Comparison of ENCODE assay signal across 23 cellular contexts in the genomic region with DNA sequence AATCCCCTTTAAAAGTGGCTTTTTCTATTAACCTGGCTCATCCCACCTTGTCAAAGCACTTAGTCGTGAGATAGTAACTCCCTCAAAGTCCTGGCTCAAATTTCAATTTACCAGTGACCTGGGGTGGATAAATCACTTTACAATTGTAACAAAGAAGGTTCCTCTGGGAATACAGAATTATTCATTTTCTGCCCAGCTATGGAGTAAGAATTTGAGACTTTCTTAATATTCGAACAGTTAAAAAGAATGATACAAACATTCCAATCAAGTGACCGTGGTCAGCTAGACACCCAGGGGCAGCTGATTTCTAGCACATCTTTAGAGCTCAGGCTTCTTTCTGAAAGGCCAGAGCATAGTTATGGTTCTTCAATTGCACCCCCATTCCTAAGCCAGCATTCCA.
DNase-seq lines count a peak whose midpoint lies in the region; ATAC-seq and TF ChIP-seq lines count a peak whose summit lies in the region.
"Had no signal": no experiment of that assay in that cellular context is flagged by ENCODE, and none has a peak within 500 bp of the region (broad histone marks: within the 10 kb centered on the region; RNA-seq: fewer than 3 reads in every experiment).

No MANE protein-coding gene starts in this region.

- H3K36me3 Mint-ChIP-seq in activated T-helper 2 cell treated with anti-CD3 and anti-CD28 coated beads, Interferon-gamma antibody, Interleukin-2, Interleukin-4, amounts not matched to agents 10 μg/mL and 5 μg/mL and 100 μg/mL, durations not matched to agents 14 hours and 24 hours and 36 hours (ENCODE audit: low read depth) = no peaks in the 10 kb centered on the region
- H3K36me3 Mint-ChIP-seq: activated naive CD8-positive, alpha-beta T cell; neural progenitor cell had no signal

- no peak for TF ChIP-seq CTCF in foreskin fibroblast (IDR thresholded peaks at IDR 0.05; ENCODE audit: low read depth, low read length)
- TF ChIP-seq CTCF in left lung (IDR thresholded peaks at IDR 0.05) = no peak

- no peaks in the 10 kb centered on the region for H3K27me3 ChIP-seq in left lung
- H3K27me3 ChIP-seq: body of pancreas, neural progenitor cell, testis had no signal

- H3K4me1 ChIP-seq in left lung = no peaks in the 10 kb centered on the region
- H3K4me1 ChIP-seq: testis had no signal

- H3K27me3 Mint-ChIP-seq in activated T-helper 2 cell treated with anti-CD3 and anti-CD28 coated beads, Interferon-gamma antibody, Interleukin-2, Interleukin-4, amounts not matched to agents 10 μg/mL and 5 μg/mL and 100 μg/mL, durations not matched to agents 14 hours and 24 hours and 36 hours (ENCODE audit: low read depth) = no peaks in the 10 kb centered on the region
- H3K27me3 Mint-ChIP-seq: activated naive CD8-positive, alpha-beta T cell had no signal

- ATAC-seq in SK-N-SH treated with all-trans-retinoic acid at 6 μM for 48 hours = peak; percentile 58; the same call in 1 of the 3 replicates
- ATAC-seq in left lung = no peak
- ATAC-seq: body of pancreas, GM23338, WTC11 had no signal

- H3K4me3 ChIP-seq in foreskin fibroblast (ENCODE audit: low read depth in 1 of 2, low read length in 2 of 2) = no peak overlapping the region
- no peak overlapping the region for H3K4me3 ChIP-seq in skeletal muscle cell (ENCODE audit: low read depth, low read length)
- H3K4me3 ChIP-seq in left lung = no peak overlapping the region
- H3K4me3 ChIP-seq: body of pancreas, coronary artery, GM23338, neural progenitor cell, testis had no signal

- H3K4me1 Mint-ChIP-seq in activated T-helper 2 cell treated with anti-CD3 and anti-CD28 coated beads, Interferon-gamma antibody, Interleukin-2, Interleukin-4, amounts not matched to agents 10 μg/mL and 5 μg/mL and 100 μg/mL, durations not matched to agents 14 hours and 24 hours and 36 hours (ENCODE audit: low read depth) = peaks cover 6% of the 10 kb centered on the region

- H3K27ac Mint-ChIP-seq in activated T-helper 2 cell treated with anti-CD3 and anti-CD28 coated beads, Interferon-gamma antibody, Interleukin-2, Interleukin-4, amounts not matched to agents 10 μg/mL and 5 μg/mL and 100 μg/mL, durations not matched to agents 14 hours and 24 hours and 36 hours = no peak overlapping the region
- H3K27ac Mint-ChIP-seq: activated naive CD8-positive, alpha-beta T cell; GM23338; neural progenitor cell; WTC11 had no signal

- no peaks in the 10 kb centered on the region for H3K9me3 ChIP-seq in left lung
- H3K9me3 ChIP-seq: body of pancreas, testis had no signal

- peak; percentile 47 for DNase-seq in ELR (ENCODE audit: low read depth)
- DNase-seq in foreskin fibroblast = peak; percentile 63 to 77
- peak; percentile 42 for DNase-seq in skeletal muscle cell (ENCODE audit: low read depth)
- DNase-seq in NCI-H1048 (lab: John Stamatoyannopoulos, UW) = no peak
- no peak for DNase-seq in activated T-helper 2 cell treated with anti-CD3 and anti-CD28 coated beads, Interferon-gamma antibody, Interleukin-2, Interleukin-4, amounts not matched to agents 10 μg/mL and 5 μg/mL and 100 μg/mL, durations not matched to agents 14 hours and 24 hours and 36 hours (ENCODE audit: low spot score)
- DNase-seq in 8988T = no peak
- DNase-seq in left lung = no peak
- DNase-seq: body of pancreas, COR-L47, left cardiac atrium, midbrain, NCI-H1105, NCI-H2107, NCI-H524 treated with DMSO at 0.1 percent for 48 hours, SHP77 treated with DMSO at 0.1 percent for 48 hours, T-helper 2 cell, testis had no signal

- H3K4me3 Mint-ChIP-seq in activated T-helper 2 cell treated with anti-CD3 and anti-CD28 coated beads, Interferon-gamma antibody, Interleukin-2, Interleukin-4, amounts not matched to agents 10 μg/mL and 5 μg/mL and 100 μg/mL, durations not matched to agents 14 hours and 24 hours and 36 hours (ENCODE audit: low read depth) = no peak overlapping the region
- H3K4me3 Mint-ChIP-seq: activated naive CD8-positive, alpha-beta T cell; GM23338; neural progenitor cell; WTC11 had no signal

- intact Hi-C loops in activated T-helper 2 cell treated with anti-CD3 and anti-CD28 coated beads, Interferon-gamma antibody, Interleukin-2, Interleukin-4, amounts not matched to agents 10 μg/mL and 5 μg/mL and 100 μg/mL, durations not matched to agents 14 hours and 24 hours and 36 hours (cut with micrococcal nuclease) = no loop called here
- intact Hi-C loops in left lung (cut with DNase I) = no loop called here

- H3K36me3 ChIP-seq in left lung = no peaks in the 10 kb centered on the region
- H3K36me3 ChIP-seq: neural progenitor cell had no signal

- no peaks in the 10 kb centered on the region for H3K9me3 Mint-ChIP-seq in activated T-helper 2 cell treated with anti-CD3 and anti-CD28 coated beads, Interferon-gamma antibody, Interleukin-2, Interleukin-4, amounts not matched to agents 10 μg/mL and 5 μg/mL and 100 μg/mL, durations not matched to agents 14 hours and 24 hours and 36 hours
- H3K9me3 Mint-ChIP-seq: neural progenitor cell had no signal

- H3K27ac ChIP-seq in left lung = no peak overlapping the region
- H3K27ac ChIP-seq: body of pancreas, neural progenitor cell had no signal

TF ChIP-seq in SK-N-SH treated with all-trans-retinoic acid at 6 μM for 48 hours, 23 proteins besides CTCF, POLR2A, EP300 and RAD21:
- TF ChIP-seq ESRRG (CRISPR knock-in tag; IDR thresholded peaks at IDR 0.05) (no peak), ZFP3 (CRISPR knock-in tag; IDR thresholded peaks at IDR 0.05) (no peak), OSR1 (CRISPR knock-in tag; IDR thresholded peaks at IDR 0.05) (no peak), PPARA (CRISPR knock-in tag; IDR thresholded peaks at IDR 0.05; ENCODE audit: borderline replicate concordance) (no peak), ISL1 (CRISPR knock-in tag; IDR thresholded peaks at IDR 0.05) (no peak), CSDC2 (CRISPR knock-in tag; IDR thresholded peaks at IDR 0.05) (no peak), ZC3H10 (CRISPR knock-in tag; IDR thresholded peaks at IDR 0.05) (no peak), ZNF70 (CRISPR knock-in tag; IDR thresholded peaks at IDR 0.05) (no peak), BACH2 (CRISPR knock-in tag; IDR thresholded peaks at IDR 0.05; ENCODE audit: borderline replicate concordance) (no peak)
- TF ChIP-seq, protein P1, sequence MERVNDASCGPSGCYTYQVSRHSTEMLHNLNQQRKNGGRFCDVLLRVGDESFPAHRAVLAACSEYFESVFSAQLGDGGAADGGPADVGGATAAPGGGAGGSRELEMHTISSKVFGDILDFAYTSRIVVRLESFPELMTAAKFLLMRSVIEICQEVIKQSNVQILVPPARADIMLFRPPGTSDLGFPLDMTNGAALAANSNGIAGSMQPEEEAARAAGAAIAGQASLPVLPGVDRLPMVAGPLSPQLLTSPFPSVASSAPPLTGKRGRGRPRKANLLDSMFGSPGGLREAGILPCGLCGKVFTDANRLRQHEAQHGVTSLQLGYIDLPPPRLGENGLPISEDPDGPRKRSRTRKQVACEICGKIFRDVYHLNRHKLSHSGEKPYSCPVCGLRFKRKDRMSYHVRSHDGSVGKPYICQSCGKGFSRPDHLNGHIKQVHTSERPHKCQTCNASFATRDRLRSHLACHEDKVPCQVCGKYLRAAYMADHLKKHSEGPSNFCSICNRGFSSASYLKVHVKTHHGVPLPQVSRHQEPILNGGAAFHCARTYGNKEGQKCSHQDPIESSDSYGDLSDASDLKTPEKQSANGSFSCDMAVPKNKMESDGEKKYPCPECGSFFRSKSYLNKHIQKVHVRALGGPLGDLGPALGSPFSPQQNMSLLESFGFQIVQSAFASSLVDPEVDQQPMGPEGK (CRISPR knock-in tag; IDR thresholded peaks at IDR 0.05; ENCODE audit: borderline replicate concordance) = no peak
- TF ChIP-seq, protein P2, sequence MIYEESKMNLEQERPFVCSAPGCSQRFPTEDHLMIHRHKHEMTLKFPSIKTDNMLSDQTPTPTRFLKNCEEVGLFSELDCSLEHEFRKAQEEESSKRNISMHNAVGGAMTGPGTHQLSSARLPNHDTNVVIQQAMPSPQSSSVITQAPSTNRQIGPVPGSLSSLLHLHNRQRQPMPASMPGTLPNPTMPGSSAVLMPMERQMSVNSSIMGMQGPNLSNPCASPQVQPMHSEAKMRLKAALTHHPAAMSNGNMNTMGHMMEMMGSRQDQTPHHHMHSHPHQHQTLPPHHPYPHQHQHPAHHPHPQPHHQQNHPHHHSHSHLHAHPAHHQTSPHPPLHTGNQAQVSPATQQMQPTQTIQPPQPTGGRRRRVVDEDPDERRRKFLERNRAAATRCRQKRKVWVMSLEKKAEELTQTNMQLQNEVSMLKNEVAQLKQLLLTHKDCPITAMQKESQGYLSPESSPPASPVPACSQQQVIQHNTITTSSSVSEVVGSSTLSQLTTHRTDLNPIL (CRISPR knock-in tag; IDR thresholded peaks at IDR 0.05; ENCODE audit: low read depth) = no peak

Comparison
In these comparisons a context has a peak if more than half of its experiments do, and no peak if none do; other contexts are left out.
1. DNase-seq: peak in ELR (single experiment), foreskin fibroblast (2 of 2) and skeletal muscle cell (single experiment); none in NCI-H1048 (single experiment), activated T-helper 2 cell treated with anti-CD3 and anti-CD28 coated beads, Interferon-gamma antibody, Interleukin-2, Interleukin-4, amounts not matched to agents 10 μg/mL and 5 μg/mL and 100 μg/mL, durations not matched to agents 14 hours and 24 hours and 36 hours (single experiment), 8988T (single experiment) and left lung (0 of 2).